11 cellular contexts compared by ENCODE assay signal in the genomic region with DNA sequence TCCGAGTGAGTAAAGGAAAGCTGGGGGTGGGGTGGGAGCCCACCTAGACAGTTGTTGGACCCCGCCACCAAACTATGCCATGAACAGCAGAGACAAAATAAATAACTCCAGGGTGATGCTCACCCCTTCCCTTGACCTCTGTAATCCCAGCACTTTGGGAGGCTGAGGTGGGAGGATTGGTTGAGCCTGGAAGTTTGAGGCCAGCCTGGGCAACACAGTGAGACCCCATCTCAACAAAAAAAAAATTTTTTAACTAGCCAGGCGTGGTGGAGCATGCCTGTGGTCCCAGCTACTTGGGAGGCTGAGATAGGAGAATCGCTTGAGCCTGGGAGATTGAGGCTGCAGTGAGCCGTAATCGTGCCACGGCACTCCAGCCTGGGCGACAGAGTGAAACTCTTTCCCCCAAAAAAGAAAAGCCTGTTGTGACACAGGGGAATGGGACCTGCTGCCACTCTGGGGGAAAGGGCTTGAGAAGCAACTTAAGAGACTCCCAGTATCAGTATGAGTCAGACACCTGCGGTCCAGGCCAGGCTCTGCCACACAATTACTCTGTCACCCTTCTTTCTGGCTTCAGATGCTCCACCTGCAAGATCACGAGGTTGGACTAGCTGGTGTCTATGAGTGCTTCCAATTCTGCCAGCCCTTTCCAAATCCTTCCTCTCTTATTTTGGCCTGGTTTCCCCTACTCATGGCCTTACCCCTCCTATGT. TPM values are rescaled to one million over a fixed set of nuclear protein-coding genes. Genes with fewer than 3 reads are reported as not detected.
A peak's percentile ranks its signal among the peaks of the same experiment; 100 is the strongest.
DNase-seq lines count a peak whose midpoint lies in the region; ATAC-seq and TF ChIP-seq lines count a peak whose summit lies in the region.
"Had no signal": no experiment of that assay in that cellular context is flagged by ENCODE, and none has a peak within 500 bp of the region (broad histone marks: within the 10 kb centered on the region; RNA-seq: fewer than 3 reads in every experiment).

No MANE protein-coding gene starts in this region.

- no peak overlapping the region for H2AFZ ChIP-seq in GM23338

- intact Hi-C loops in spleen (cut with DNase I; ENCODE audit: low total_unique reads), result no loop called here

- H3K4me2 ChIP-seq in GM23338, result no peak overlapping the region

- H3K4me1 ChIP-seq in spleen, result peaks cover 0 to 24% (median 8%) of the 10 kb centered on the region in 6 donors
- H3K4me1 ChIP-seq in GM23338 (ENCODE audit: insufficient read depth), result no peaks in the 10 kb centered on the region

- H4K20me1 ChIP-seq in GM23338 (replicated peaks; ENCODE audit: insufficient read depth), result no peaks in the 10 kb centered on the region

- H3K4me3 ChIP-seq in GM12865 (ENCODE audit: low read depth, low read length) (no peak overlapping the region), coronary artery (no peak overlapping the region), spleen (no peak overlapping the region), GM23338 (no peak overlapping the region)

- no peaks in the 10 kb centered on the region for H3K36me3 ChIP-seq in spleen
- H3K36me3 ChIP-seq in GM23338 (ENCODE audit: insufficient read depth), result no peaks in the 10 kb centered on the region

- H3K4me3 Mint-ChIP-seq in effector memory CD8-positive, alpha-beta T cell, result no peak overlapping the region
- H3K4me3 Mint-ChIP-seq in GM23338, result no peak overlapping the region

- H3F3A ChIP-seq in GM23338 (replicated peaks; ENCODE audit: low read depth), result no peaks in the 10 kb centered on the region

- H3K36me3 Mint-ChIP-seq in effector memory CD8-positive, alpha-beta T cell (ENCODE audit: insufficient read depth), result peaks cover 20% of the 10 kb centered on the region
- no peaks in the 10 kb centered on the region for H3K36me3 Mint-ChIP-seq in GM23338 (ENCODE audit: low read depth)

- DNase-seq in GM12865 (ENCODE audit: low read depth) (peak; percentile 83), coronary artery (ENCODE audit: low spot score) (no peak), spleen (no peak), Ammon's horn (ENCODE audit: low spot score) (no peak), GM23338 (ENCODE audit: low spot score) (no peak)
- no peak for DNase-seq in effector memory CD8-positive, alpha-beta T cell
- DNase-seq: Caco-2 had no signal

- H3K79me2 ChIP-seq in GM23338 (replicated peaks; ENCODE audit: insufficient read depth), result no peaks in the 10 kb centered on the region

- ATAC-seq in GM21360 (IDR thresholded peaks at IDR 0.05; ENCODE audit: unreplicated experiment), result peak; percentile 56
- peak; percentile 64 for ATAC-seq in HG03571 (IDR thresholded peaks at IDR 0.05; ENCODE audit: unreplicated experiment)
- peak; percentile 21 for ATAC-seq in effector memory CD8-positive, alpha-beta T cell (replicated peaks)
- no peak for ATAC-seq in GM23338
- ATAC-seq: HCT116 had no signal

- no peak for TF ChIP-seq POLR2A in spleen (IDR thresholded peaks at IDR 0.05)

- no peak for TF ChIP-seq CTCF in GM12865 (IDR thresholded peaks at IDR 0.05; ENCODE audit: insufficient read depth, low read depth, low read length, missing control alignments)
- no peak for TF ChIP-seq CTCF in coronary artery (IDR thresholded peaks at IDR 0.05)
- no peak for TF ChIP-seq CTCF in spleen (IDR thresholded peaks at IDR 0.05 in 8 of 11, conservative IDR thresholded peaks at IDR 0.05 in 3 of 11)
- no peak for TF ChIP-seq CTCF in GM23338 (conservative IDR thresholded peaks at IDR 0.05; ENCODE audit: low read depth in 2 of 2)

- peaks cover 0 to 22% of the 10 kb centered on the region in 2 donors for H3K27me3 Mint-ChIP-seq in effector memory CD8-positive, alpha-beta T cell
- H3K27me3 Mint-ChIP-seq in GM23338 (ENCODE audit: insufficient read depth, low read depth, poor library complexity), result peaks cover 11% of the 10 kb centered on the region

- H3K9me2 ChIP-seq in GM23338 (ENCODE audit: insufficient read depth), result no peaks in the 10 kb centered on the region

- H3K9me3 ChIP-seq in spleen, result no peaks in the 10 kb centered on the region
- H3K9me3 ChIP-seq: Caco-2 had no signal

- H3K27ac ChIP-seq in coronary artery (peak overlapping the region in 1 of 2 donors; percentile 96), spleen (no peak overlapping the region), GM23338 (ENCODE audit: low read depth) (no peak overlapping the region)

- no peaks in the 10 kb centered on the region for H3K9me3 Mint-ChIP-seq in effector memory CD8-positive, alpha-beta T cell
- no peaks in the 10 kb centered on the region; the same call in 2 of the 3 replicates for H3K9me3 Mint-ChIP-seq in GM23338

- peaks cover 12 to 14% of the 10 kb centered on the region in 2 donors for H3K4me1 Mint-ChIP-seq in effector memory CD8-positive, alpha-beta T cell (ENCODE audit: low read depth in 2 of 2)
- peaks cover 27% of the 10 kb centered on the region for H3K4me1 Mint-ChIP-seq in GM23338

- 80 to 92% (median 86%) methylated on average over 10 of the region's 10 CpGs for WGBS in spleen, 5 donors

- peak overlapping the region in 1 of 2 donors; percentile 91 for H3K27ac Mint-ChIP-seq in effector memory CD8-positive, alpha-beta T cell
- H3K27ac Mint-ChIP-seq in GM23338, result no peak overlapping the region

- H3K27me3 ChIP-seq in spleen (replicated peaks in 1 of 7), result peaks cover 0 to 7% (median 0%) of the 10 kb centered on the region in 7 donors
- no peaks in the 10 kb centered on the region for H3K27me3 ChIP-seq in GM23338 (ENCODE audit: insufficient read depth)

TF ChIP-seq in GM23338, 12 proteins besides CTCF, POLR2A, EP300 and RAD21:
- no peak for TF ChIP-seq EZH2 (IDR thresholded peaks at IDR 0.05; ENCODE audit: low read depth, unreplicated experiment)
- TF ChIP-seq, protein P1, sequence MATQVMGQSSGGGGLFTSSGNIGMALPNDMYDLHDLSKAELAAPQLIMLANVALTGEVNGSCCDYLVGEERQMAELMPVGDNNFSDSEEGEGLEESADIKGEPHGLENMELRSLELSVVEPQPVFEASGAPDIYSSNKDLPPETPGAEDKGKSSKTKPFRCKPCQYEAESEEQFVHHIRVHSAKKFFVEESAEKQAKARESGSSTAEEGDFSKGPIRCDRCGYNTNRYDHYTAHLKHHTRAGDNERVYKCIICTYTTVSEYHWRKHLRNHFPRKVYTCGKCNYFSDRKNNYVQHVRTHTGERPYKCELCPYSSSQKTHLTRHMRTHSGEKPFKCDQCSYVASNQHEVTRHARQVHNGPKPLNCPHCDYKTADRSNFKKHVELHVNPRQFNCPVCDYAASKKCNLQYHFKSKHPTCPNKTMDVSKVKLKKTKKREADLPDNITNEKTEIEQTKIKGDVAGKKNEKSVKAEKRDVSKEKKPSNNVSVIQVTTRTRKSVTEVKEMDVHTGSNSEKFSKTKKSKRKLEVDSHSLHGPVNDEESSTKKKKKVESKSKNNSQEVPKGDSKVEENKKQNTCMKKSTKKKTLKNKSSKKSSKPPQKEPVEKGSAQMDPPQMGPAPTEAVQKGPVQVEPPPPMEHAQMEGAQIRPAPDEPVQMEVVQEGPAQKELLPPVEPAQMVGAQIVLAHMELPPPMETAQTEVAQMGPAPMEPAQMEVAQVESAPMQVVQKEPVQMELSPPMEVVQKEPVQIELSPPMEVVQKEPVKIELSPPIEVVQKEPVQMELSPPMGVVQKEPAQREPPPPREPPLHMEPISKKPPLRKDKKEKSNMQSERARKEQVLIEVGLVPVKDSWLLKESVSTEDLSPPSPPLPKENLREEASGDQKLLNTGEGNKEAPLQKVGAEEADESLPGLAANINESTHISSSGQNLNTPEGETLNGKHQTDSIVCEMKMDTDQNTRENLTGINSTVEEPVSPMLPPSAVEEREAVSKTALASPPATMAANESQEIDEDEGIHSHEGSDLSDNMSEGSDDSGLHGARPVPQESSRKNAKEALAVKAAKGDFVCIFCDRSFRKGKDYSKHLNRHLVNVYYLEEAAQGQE (IDR thresholded peaks at IDR 0.05; ENCODE audit: unreplicated experiment), result no peak
- TF ChIP-seq JUNB (IDR thresholded peaks at IDR 0.05; ENCODE audit: unreplicated experiment), result no peak
- TF ChIP-seq EZH2phosphoT487 (IDR thresholded peaks at IDR 0.05; ENCODE audit: unreplicated experiment), result no peak
- no peak for TF ChIP-seq ZNF114 (CRISPR knock-in tag; IDR thresholded peaks at IDR 0.05)
- TF ChIP-seq POLR2AphosphoS5 (IDR thresholded peaks at IDR 0.05; ENCODE audit: low read depth), result no peak
- TF ChIP-seq STAT1 (IDR thresholded peaks at IDR 0.05; ENCODE audit: unreplicated experiment), result no peak
- no peak for TF ChIP-seq CREB1 (CRISPR knock-in tag; IDR thresholded peaks at IDR 0.05; ENCODE audit: low read depth)
- no peak for TF ChIP-seq ZNF331 (CRISPR knock-in tag; IDR thresholded peaks at IDR 0.05; ENCODE audit: low read depth)
TF ChIP-seq in GM23338: peak in this region for 0.

RNA-seq across cellular contexts. Expression of a gene that starts 5.0 kb away (rescaled TPM):
- 1 to 10 TPM in 6 of 7 donors, not detected in 1; 1.2 to 4.7 (median 2.7) TPM for total RNA-seq in spleen
- 1 to 10 TPM; 3.7 to 5.9 (median 5.7) TPM for polyA plus RNA-seq in spleen
- total RNA-seq in GM23338 (2014; rRNA removed; shearing (Covaris generic)), result not detected in 2 replicates
- polyA plus RNA-seq in GM23338 (2016; fragmentation: Nextera tagmentation; extraction: Ambion mirVana), result 0.19 TPM in 1 of 2 replicates, not detected in the other
- total RNA-seq: Caco-2, pulmonary artery endothelial cell had no signal

RNA-seq across cellular contexts. Expression of a gene that starts 20.3 kb away (rescaled TPM):
- total RNA-seq in spleen, result 100 to 1,000 TPM in 4 of 7 donors, 10 to 100 TPM in 3; 54.1 to 136 (median 112) TPM
- polyA plus RNA-seq in spleen (100 to 1,000 TPM in 1 of 3 donors, 10 to 100 TPM in 2; 30.0 to 105 (median 40.9) TPM), GM23338 (2016; fragmentation: Nextera tagmentation; extraction: Ambion mirVana) (1.9 and 2.1 TPM in 2 replicates)
- total RNA-seq in GM23338 (2014; rRNA removed; shearing (Covaris generic)), result 10.1 and 10.5 TPM in 2 replicates

RNA-seq across cellular contexts. Expression of a gene that starts 30.6 kb away (rescaled TPM):
- total RNA-seq in spleen, result 100 to 1,000 TPM in 2 of 7 donors, 10 to 100 TPM in 4, 1 to 10 TPM in 1; 7.4 to 458 (median 65.4) TPM
- polyA plus RNA-seq in spleen, result 10 to 100 TPM in 2 of 3 donors, 1 to 10 TPM in 1; 7.1 to 24.0 (median 11.3) TPM
- 27.9 and 34.3 TPM in 2 replicates for total RNA-seq in GM23338 (2014; rRNA removed; shearing (Covaris generic))
- polyA plus RNA-seq in GM23338 (2016; fragmentation: Nextera tagmentation; extraction: Ambion mirVana), result 21.2 and 22.4 TPM in 2 replicates

RNA-seq across cellular contexts. Expression of a gene that starts 40.9 kb away (rescaled TPM):
- 1 to 10 TPM; 1.2 to 7.5 (median 4.1) TPM for total RNA-seq in spleen
- polyA plus RNA-seq in spleen (1 to 10 TPM; 1.1 to 1.9 (median 1.1) TPM), GM23338 (2016; fragmentation: Nextera tagmentation; extraction: Ambion mirVana) (0.70 and 0.97 TPM in 2 replicates)
- total RNA-seq in GM23338 (2014; rRNA removed; shearing (Covaris generic)), result 1.3 and 4.7 TPM in 2 replicates
